Comparison of ENCODE assay signal across 23 cellular contexts in the genomic region with DNA sequence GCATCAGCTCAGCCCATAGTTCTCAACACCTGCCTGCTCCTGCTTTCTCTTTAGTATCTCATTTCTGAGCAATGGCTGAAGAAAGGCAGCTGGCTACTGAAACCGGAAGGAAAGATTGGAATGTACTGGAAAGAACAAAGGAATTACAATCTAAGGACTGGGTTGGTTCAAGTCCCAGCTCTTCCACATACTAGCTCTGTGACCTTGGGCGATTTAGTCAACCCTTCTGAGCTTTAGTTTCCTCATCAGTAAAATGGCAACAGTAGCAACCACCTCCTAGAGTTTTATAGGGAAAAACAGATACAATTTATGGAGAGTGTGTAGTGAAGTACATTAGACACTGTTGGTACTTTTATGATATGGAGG.
DNase-seq lines count a peak whose midpoint lies in the region; ATAC-seq and TF ChIP-seq lines count a peak whose summit lies in the region.
"Had no signal": no experiment of that assay in that cellular context is flagged by ENCODE, and none has a peak within 500 bp of the region (broad histone marks: within the 10 kb centered on the region; RNA-seq: fewer than 3 reads in every experiment).

No MANE protein-coding gene starts in this region.

- H3K4me3 ChIP-seq in IMR-90 (ENCODE audit: insufficient read depth, low read depth, low read length): no peak overlapping the region
- no peak overlapping the region for H3K4me3 ChIP-seq in mammary epithelial cell (replicated peaks in 1 of 3; ENCODE audit: insufficient read depth in 1 of 3, low read depth in 2 of 3, low read length in 3 of 3)
- no peak overlapping the region for H3K4me3 ChIP-seq in smooth muscle cell
- H3K4me3 ChIP-seq: SJCRH30 had no signal

- no TSS peak for BruUV-seq in IMR-90 (replicated peaks; lab: Mats Ljungman, UMichigan)
- no TSS peak for BruUV-seq in mammary epithelial cell (replicated peaks; lab: Mats Ljungman, UMichigan)

- no peak overlapping the region; the same call in 1 of the 2 replicates for H3K18ac ChIP-seq in IMR-90 (ENCODE audit: low read depth, low read length)

- H3F3A ChIP-seq in smooth muscle cell (ENCODE audit: low read depth): no peaks in the 10 kb centered on the region

- H3K14ac ChIP-seq in IMR-90 (replicated peaks; ENCODE audit: low read depth, low read length): no peak overlapping the region

- no peak overlapping the region for H4K5ac ChIP-seq in IMR-90 (ENCODE audit: low read depth, low read length)

- POLR2A ChIA-PET in IMR-90 (lab: Charles Lee; ENCODE audit: unreplicated experiment): no interaction called here

- H4K20me1 ChIP-seq in IMR-90 (ENCODE audit: insufficient read depth, low read length): no peaks in the 10 kb centered on the region; the same call in 1 of the 2 replicates
- no peaks in the 10 kb centered on the region for H4K20me1 ChIP-seq in mammary epithelial cell (ENCODE audit: insufficient read depth, low read length)
- H4K20me1 ChIP-seq in smooth muscle cell (ENCODE audit: low read depth): no peaks in the 10 kb centered on the region

- no peak for TF ChIP-seq RAD21 in IMR-90 (IDR thresholded peaks at IDR 0.05; ENCODE audit: low read length)

- H2BK120ac ChIP-seq in IMR-90 (ENCODE audit: low read depth, low read length): no peak overlapping the region

- no peaks in the 10 kb centered on the region for H3K79me1 ChIP-seq in IMR-90 (ENCODE audit: low read depth in 1 of 2, low read length in 2 of 2)

- no peak overlapping the region for H2AK9ac ChIP-seq in IMR-90 (replicated peaks; ENCODE audit: low read depth, low read length, poor library complexity)

- no peak overlapping the region for H3K27ac ChIP-seq in IMR-90 (ENCODE audit: insufficient read depth, low read length)
- peak overlapping the region; percentile 55 for H3K27ac ChIP-seq in mammary epithelial cell (ENCODE audit: insufficient read depth, low read depth, low read length)
- peak overlapping the region; percentile 5 for H3K27ac ChIP-seq in foreskin keratinocyte
- peak overlapping the region; percentile 1 for H3K27ac ChIP-seq in smooth muscle cell (ENCODE audit: low read depth)
- H3K27ac ChIP-seq: HL-60, SJCRH30 had no signal

- ATAC-seq in IMR-90 (ENCODE audit: low read depth) (peak; percentile 35; the same call in 1 of the 2 replicates), foreskin keratinocyte (no peak), GM21717 (IDR thresholded peaks at IDR 0.05; ENCODE audit: unreplicated experiment) (no peak)
- ATAC-seq: HCT116, HepG2 had no signal

- H2AFZ ChIP-seq in IMR-90 (replicated peaks; ENCODE audit: low read length, poor library complexity): no peak overlapping the region
- peak overlapping the region; percentile 61 for H2AFZ ChIP-seq in mammary epithelial cell (ENCODE audit: low read depth, low read length)
- no peak overlapping the region for H2AFZ ChIP-seq in smooth muscle cell (ENCODE audit: low read depth)

- no CpG with 5 or more reads among the region's 2 CpGs for WGBS in IMR-90 (ENCODE audit: extremely low coverage in 2 of 2, insufficient read length in 1 of 2), 2 experiments
- WGBS in mammary epithelial cell (ENCODE audit: low coverage, missing lambda C conversion rate): 5% methylated on average over 2 of the region's 2 CpGs
- WGBS in smooth muscle cell (ENCODE audit: low lambda C conversion rate): 81% methylated on average over 2 of the region's 2 CpGs

- dilution Hi-C loops in IMR-90 (cut with HindIII; ENCODE audit: low sequenced_read_pairs, unreplicated experiment) (no loop called here), mammary epithelial cell (cut with HindIII; ENCODE audit: low sequenced_read_pairs) (no loop called here)

- H3K36me3 ChIP-seq in IMR-90 (ENCODE audit: control insufficient read depth, insufficient read depth, low read length): no peaks in the 10 kb centered on the region
- H3K36me3 ChIP-seq in mammary epithelial cell (ENCODE audit: insufficient read depth, low read length): no peaks in the 10 kb centered on the region
- no peaks in the 10 kb centered on the region for H3K36me3 ChIP-seq in smooth muscle cell (ENCODE audit: low read depth)
- H3K36me3 ChIP-seq: SJCRH30 had no signal

- H3K27me3 ChIP-seq in IMR-90 (ENCODE audit: control insufficient read depth, insufficient read depth, low read length): peaks cover 4% of the 10 kb centered on the region
- no peaks in the 10 kb centered on the region for H3K27me3 ChIP-seq in mammary epithelial cell (ENCODE audit: insufficient read depth, low read length)
- H3K27me3 ChIP-seq in foreskin keratinocyte: no peaks in the 10 kb centered on the region
- H3K27me3 ChIP-seq in smooth muscle cell (ENCODE audit: low read depth): no peaks in the 10 kb centered on the region

- H4K91ac ChIP-seq in IMR-90 (ENCODE audit: insufficient read depth, low read depth, low read length): no peak overlapping the region

- no peak for TF ChIP-seq POLR2A in IMR-90 (IDR thresholded peaks at IDR 0.05; ENCODE audit: low read depth, low read length)

- DNase-seq in IMR-90 (no peak), mammary epithelial cell (no peak), foreskin keratinocyte (peak in 1 of 2 donors; percentile 53), smooth muscle cell (lab: John Stamatoyannopoulos, UW; ENCODE audit: unreplicated experiment) (no peak), NCI-H146 treated with DMSO at 0.1 percent for 48 hours (lab: John Stamatoyannopoulos, UW; ENCODE audit: unreplicated experiment) (no peak)
- no peak for DNase-seq in activated CD4-positive, alpha-beta T cell treated with anti-CD3 and anti-CD28 coated beads, Interleukin-2, amount 50 U/mL, for 4 hours
- DNase-seq: Caco-2; CD4-positive, alpha-beta memory T cell; GDM1; GOT3; KG1; NCI-H1092 treated with DMSO at 0.1 percent for 48 hours; NCI-H146; NCI-H2029 treated with DMSO at 0.1 percent for 48 hours; NCI-H2171 treated with DMSO at 0.1 percent for 48 hours; NCI-H524 treated with DMSO at 0.1 percent for 48 hours; NCI-H82; OCI-M1; SJCRH30 had no signal

- CTCF ChIA-PET in IMR-90 (lab: Yijun Ruan, JAX) (no interaction called here), mammary epithelial cell (lab: Charles Lee; ENCODE audit: low non-redundant PET) (no interaction called here)

- H3K79me2 ChIP-seq in mammary epithelial cell (ENCODE audit: insufficient read depth, low read length): no peaks in the 10 kb centered on the region
- no peaks in the 10 kb centered on the region for H3K79me2 ChIP-seq in smooth muscle cell (ENCODE audit: low read depth)

- H3K9me3 ChIP-seq in IMR-90 (ENCODE audit: control insufficient read depth, insufficient read depth, low read length) (no peaks in the 10 kb centered on the region; the same call in 1 of the 2 replicates), mammary epithelial cell (replicated peaks; ENCODE audit: insufficient read depth, low read length) (no peaks in the 10 kb centered on the region), smooth muscle cell (replicated peaks; ENCODE audit: low read depth) (no peaks in the 10 kb centered on the region)
- H3K9me3 ChIP-seq: Caco-2, SJCRH30 had no signal

- H3K9ac ChIP-seq in IMR-90 (ENCODE audit: low read depth, low read length) (no peak overlapping the region), mammary epithelial cell (ENCODE audit: insufficient read depth, low read length) (peak overlapping the region; percentile 38), smooth muscle cell (ENCODE audit: low read depth) (no peak overlapping the region)

- H3K4me2 ChIP-seq in IMR-90 (ENCODE audit: low read depth, low read length) (0 out of 2 replicates have a peak overlapping the region, but pooled peaks have one; percentile 42), mammary epithelial cell (ENCODE audit: insufficient read depth, low read depth, low read length) (peak overlapping the region; percentile 64), smooth muscle cell (no peak overlapping the region)

- H3K4me1 ChIP-seq in IMR-90 (ENCODE audit: control insufficient read depth, insufficient read depth, low read length) (peaks cover 3% of the 10 kb centered on the region; the same call in 1 of the 2 replicates), mammary epithelial cell (ENCODE audit: insufficient read depth, low read length) (peaks cover 29% of the 10 kb centered on the region), foreskin keratinocyte (peaks cover 13% of the 10 kb centered on the region), smooth muscle cell (ENCODE audit: low read depth) (peaks cover 22% of the 10 kb centered on the region)
- H3K4me1 ChIP-seq: Caco-2, SJCRH30 had no signal

- no peak for TF ChIP-seq CTCF in IMR-90 (conservative IDR thresholded peaks at IDR 0.05; ENCODE audit: low read depth, low read length)
- no peak for TF ChIP-seq CTCF in mammary epithelial cell (conservative IDR thresholded peaks at IDR 0.05 in 1 of 2, IDR thresholded peaks at IDR 0.05 in 1 of 2; ENCODE audit: extremely low read depth in 1 of 2, insufficient read depth in 1 of 2, low read depth in 1 of 2, low read length in 2 of 2)
- no peak for TF ChIP-seq CTCF in foreskin keratinocyte (conservative IDR thresholded peaks at IDR 0.05)
- TF ChIP-seq CTCF in smooth muscle cell (IDR thresholded peaks at IDR 0.05; ENCODE audit: borderline replicate concordance, insufficient read depth, poor library complexity, severe bottlenecking): no peak

- no peak overlapping the region for H2BK15ac ChIP-seq in IMR-90 (ENCODE audit: low read depth, low read length)

- no peak overlapping the region for H3K56ac ChIP-seq in IMR-90 (ENCODE audit: extremely low read depth, insufficient read depth, low read length)

- intact Hi-C loops in IMR-90 (cut with micrococcal nuclease): no loop called here
- intact Hi-C loops in mammary epithelial cell (cut with micrococcal nuclease): loop anchor here (2.0 kb wide), 1 partner anchor 14 kb away; no protein-coding TSS in a partner anchor

- no peaks in the 10 kb centered on the region for H3K9me1 ChIP-seq in IMR-90 (ENCODE audit: insufficient read depth, low read length)

- H3K23ac ChIP-seq in IMR-90 (ENCODE audit: low read depth, low read length): no peak overlapping the region

- no peak overlapping the region for H2BK5ac ChIP-seq in IMR-90 (ENCODE audit: low read depth, low read length, poor library complexity, severe bottlenecking)

- no peak overlapping the region for H3K4ac ChIP-seq in IMR-90 (ENCODE audit: low read depth, low read length)

- no peak overlapping the region for H4K8ac ChIP-seq in IMR-90 (ENCODE audit: low read depth in 2 of 2, low read length in 2 of 2)

- no peak overlapping the region for H2BK20ac ChIP-seq in IMR-90 (ENCODE audit: low read depth, low read length)

- no peak overlapping the region for H2AK5ac ChIP-seq in IMR-90 (ENCODE audit: low read depth, low read length)

- in situ Hi-C loops in IMR-90 (cut with MboI; ENCODE audit: low sequenced_read_pairs): no loop called here
- in situ Hi-C loops in mammary epithelial cell (cut with MboI; ENCODE audit: low sequenced_read_pairs in 2 of 2): loop anchor here in 1 of 2 donors (25.0 kb wide), 1 partner anchor 280 kb away; no protein-coding TSS in a partner anchor

TF ChIP-seq in IMR-90, 13 proteins besides CTCF, POLR2A, EP300 and RAD21 (continues in another document):
- TF ChIP-seq RFX5 (IDR thresholded peaks at IDR 0.05; ENCODE audit: low read depth, low read length): no peak
- no peak for TF ChIP-seq MAZ (IDR thresholded peaks at IDR 0.05; ENCODE audit: borderline replicate concordance, low read depth, low read length)
- no peak for TF ChIP-seq SMC3 (IDR thresholded peaks at IDR 0.05; ENCODE audit: low read depth, low read length)
- TF ChIP-seq BHLHE40 (IDR thresholded peaks at IDR 0.05; ENCODE audit: low read depth, low read length): no peak
- no peak for TF ChIP-seq CHD1 (IDR thresholded peaks at IDR 0.05; ENCODE audit: low read depth, low read length)
